ENCODE assay signal across 1 cellular context in genomic region chr6:16635810-16636602, GRCh38.
A peak's percentile ranks its signal among the peaks of the same experiment; 100 is the strongest.
TF ChIP-seq lines count a peak whose summit lies in the region.

No MANE protein-coding gene starts in this region.

TF ChIP-seq in HepG2, 621 proteins besides CTCF, POLR2A, EP300 and RAD21 (continued from another document):
- TF ChIP-seq ZNF318 (CRISPR knock-in tag; IDR thresholded peaks at IDR 0.05) (no peak), RERE (CRISPR knock-in tag; IDR thresholded peaks at IDR 0.05; ENCODE audit: low read depth) (no peak), MED13 (CRISPR knock-in tag; IDR thresholded peaks at IDR 0.05) (no peak), PAF1 (CRISPR knock-in tag; IDR thresholded peaks at IDR 0.05) (no peak), GABPB1 (CRISPR knock-in tag; IDR thresholded peaks at IDR 0.05) (no peak), ZNF703 (CRISPR knock-in tag; IDR thresholded peaks at IDR 0.05; ENCODE audit: borderline replicate concordance) (no peak), ZNF768 (CRISPR knock-in tag; IDR thresholded peaks at IDR 0.05) (0 out of 2 replicates have a peak, but pooled peaks have one; percentile 21), ZNF609 (CRISPR knock-in tag; IDR thresholded peaks at IDR 0.05; ENCODE audit: borderline replicate concordance) (0 out of 2 replicates have a peak, but pooled peaks have one; percentile 17), ASH2L (IDR thresholded peaks at IDR 0.05; ENCODE audit: insufficient read length, low read depth, low read length) (peak; percentile 22), CBX1 (IDR thresholded peaks at IDR 0.05; ENCODE audit: low read depth) (no peak), BCLAF1 (IDR thresholded peaks at IDR 0.05) (no peak), NFE2L2 (IDR thresholded peaks at IDR 0.05; ENCODE audit: low read length) (no peak), ZFP91 (CRISPR knock-in tag; IDR thresholded peaks at IDR 0.05; ENCODE audit: borderline replicate concordance) (peak; percentile 43; the same call in 1 of the 2 replicates), ZNF557 (CRISPR knock-in tag; IDR thresholded peaks at IDR 0.05) (no peak), CHD4 (IDR thresholded peaks at IDR 0.05; ENCODE audit: borderline replicate concordance, low read length) (no peak), ZNF512B (CRISPR knock-in tag; IDR thresholded peaks at IDR 0.05; ENCODE audit: borderline replicate concordance) (no peak), POLR2AphosphoS5 (IDR thresholded peaks at IDR 0.05; ENCODE audit: low read depth, low read length) (no peak)
